11 cellular contexts compared by ENCODE assay signal in genomic region chr19:19562665-19563347, GRCh38. TPM values are rescaled to one million over a fixed set of nuclear protein-coding genes. Genes with fewer than 3 reads are reported as not detected.
DNase-seq lines count a peak whose midpoint lies in the region; ATAC-seq, FAIRE-seq and TF ChIP-seq lines count a peak whose summit lies in the region.
"Had no signal": no experiment of that assay in that cellular context is flagged by ENCODE, and none has a peak within 500 bp of the region (broad histone marks: within the 10 kb centered on the region; RNA-seq: fewer than 3 reads in every experiment).

No MANE protein-coding gene starts in this region.

- peak; percentile 37 for TF ChIP-seq RAD21 in HCT116 (IDR thresholded peaks at IDR 0.05; ENCODE audit: low read depth)

- no peak overlapping the region for H3K4me2 ChIP-seq in HCT116 (ENCODE audit: low read length)
- no peak overlapping the region for H3K4me2 ChIP-seq in mammary epithelial cell (ENCODE audit: insufficient read depth, low read depth, low read length)

- intact Hi-C loops in HCT116 (cut with micrococcal nuclease): no loop called here
- intact Hi-C loops in activated CD4-positive, alpha-beta T cell treated with anti-CD3 and anti-CD28 coated beads, Interleukin-2, amount 10 ng/mL, durations not matched to agents 24 days and 14 days (cut with micrococcal nuclease): no loop called here
- intact Hi-C loops in vagina (cut with DNase I): no loop called here
- intact Hi-C loops in mammary epithelial cell (cut with micrococcal nuclease): no loop called here

- ATAC-seq in HCT116: peak; percentile 43; the same call in 1 of the 2 replicates

- H3K27ac ChIP-seq in HCT116 (ENCODE audit: low read depth, low read length): no peak overlapping the region
- H3K27ac ChIP-seq in small intestine (ENCODE audit: low read depth in 1 of 2, low read length in 1 of 2): no peak overlapping the region
- H3K27ac ChIP-seq in vagina: no peak overlapping the region
- no peak overlapping the region for H3K27ac ChIP-seq in mammary epithelial cell (ENCODE audit: insufficient read depth, low read depth, low read length)
- H3K27ac ChIP-seq: prostate gland had no signal

- DNase-seq in HCT116 (ENCODE audit: low read depth, low spot score) (no peak), small intestine (peak; percentile 43), vagina (ENCODE audit: extremely low spot score in 2 of 2) (no peak), NCI-H1092 treated with DMSO at 0.1 percent for 48 hours (lab: John Stamatoyannopoulos, UW) (no peak), AG08395 (ENCODE audit: low spot score) (no peak), mammary epithelial cell (no peak)
- DNase-seq in activated CD4-positive, alpha-beta T cell treated with anti-CD3 and anti-CD28 coated beads, Interleukin-2, amount 10 ng/mL, durations not matched to agents 24 days and 14 days: peak; percentile 73
- DNase-seq in central memory CD4-positive, alpha-beta T cell: peak; percentile 39
- DNase-seq: caudate nucleus, NCI-H1930 had no signal

- CTCF ChIA-PET in HCT116 (lab: Charles Lee): no interaction called here
- CTCF ChIA-PET in mammary epithelial cell (lab: Charles Lee; ENCODE audit: low non-redundant PET): no interaction called here

- H3K27me3 Mint-ChIP-seq in activated CD4-positive, alpha-beta T cell treated with anti-CD3 and anti-CD28 coated beads, Interleukin-2, amount 10 ng/mL, durations not matched to agents 24 days and 14 days: no peaks in the 10 kb centered on the region

- no peaks in the 10 kb centered on the region for H3K79me2 ChIP-seq in HCT116 (ENCODE audit: insufficient read depth, low read length)
- H3K79me2 ChIP-seq in mammary epithelial cell (ENCODE audit: insufficient read depth, low read length): no peaks in the 10 kb centered on the region

- H3K9me2 ChIP-seq in HCT116 (ENCODE audit: insufficient read depth): no peaks in the 10 kb centered on the region

- RAD21 ChIA-PET in HCT116 (lab: Charles Lee; ENCODE audit: low non-redundant PET in 1 of 2, low total read pairs in 2 of 2, uncharacterized antibody in 2 of 2, unreplicated experiment in 2 of 2): no interaction called here

- dilution Hi-C loops in mammary epithelial cell (cut with HindIII; ENCODE audit: low sequenced_read_pairs): no loop called here

- H3K9me3 Mint-ChIP-seq in activated CD4-positive, alpha-beta T cell treated with anti-CD3 and anti-CD28 coated beads, Interleukin-2, amount 10 ng/mL, durations not matched to agents 24 days and 14 days: no peaks in the 10 kb centered on the region

- H3K4me1 ChIP-seq in HCT116 (ENCODE audit: control insufficient read depth in 1 of 2, insufficient read depth in 2 of 2, low read length in 2 of 2) (no peaks in the 10 kb centered on the region), small intestine (ENCODE audit: control insufficient read depth in 2 of 2, insufficient read depth in 1 of 2, low read depth in 1 of 2, low read length in 1 of 2) (no peaks in the 10 kb centered on the region), vagina (no peaks in the 10 kb centered on the region), mammary epithelial cell (ENCODE audit: insufficient read depth, low read length) (no peaks in the 10 kb centered on the region)
- H3K4me1 ChIP-seq: prostate gland had no signal

- no peaks in the 10 kb centered on the region for H4K20me1 ChIP-seq in HCT116 (ENCODE audit: insufficient read depth)
- no peaks in the 10 kb centered on the region for H4K20me1 ChIP-seq in mammary epithelial cell (ENCODE audit: insufficient read depth, low read length)

- peaks cover 54% of the 10 kb centered on the region for H3K36me3 Mint-ChIP-seq in activated CD4-positive, alpha-beta T cell treated with anti-CD3 and anti-CD28 coated beads, Interleukin-2, amount 10 ng/mL, durations not matched to agents 24 days and 14 days (ENCODE audit: low read depth)

- H3K36me3 ChIP-seq in HCT116 (ENCODE audit: control insufficient read depth in 1 of 2, insufficient read depth in 2 of 2, low read length in 2 of 2) (no peaks in the 10 kb centered on the region; a peak in 1 of 4 replicates), small intestine (ENCODE audit: control insufficient read depth in 2 of 2, insufficient read depth in 2 of 2, low read length in 2 of 2) (no peaks in the 10 kb centered on the region), vagina (no peaks in the 10 kb centered on the region), mammary epithelial cell (ENCODE audit: insufficient read depth, low read length) (no peaks in the 10 kb centered on the region)
- H3K36me3 ChIP-seq: prostate gland had no signal

- 61 to 70% (median 65%) methylated on average over 16 to 17 of the region's 17 CpGs for WGBS in small intestine, 3 donors
- WGBS in mammary epithelial cell (ENCODE audit: low coverage, missing lambda C conversion rate): 90% methylated on average over 5 of the region's 17 CpGs

- POLR2A ChIA-PET in HCT116 (lab: Charles Lee): no interaction called here

- no peak for FAIRE-seq in small intestine (lab: Jason Lieb, UNC)

- H3K4me3 Mint-ChIP-seq in activated CD4-positive, alpha-beta T cell treated with anti-CD3 and anti-CD28 coated beads, Interleukin-2, amount 10 ng/mL, durations not matched to agents 24 days and 14 days: no peak overlapping the region

- H3K9me3 ChIP-seq in HCT116 (ENCODE audit: control insufficient read depth in 1 of 2, insufficient read depth in 1 of 2, low read depth in 1 of 2, low read length in 2 of 2) (no peaks in the 10 kb centered on the region), small intestine (ENCODE audit: control insufficient read depth, low read depth) (no peaks in the 10 kb centered on the region), vagina (no peaks in the 10 kb centered on the region), mammary epithelial cell (replicated peaks; ENCODE audit: insufficient read depth, low read length) (no peaks in the 10 kb centered on the region)
- H3K9me3 ChIP-seq: prostate gland had no signal

- H2AFZ ChIP-seq in HCT116 (ENCODE audit: low read depth, low read length, poor library complexity, severe bottlenecking): no peak overlapping the region
- no peak overlapping the region for H2AFZ ChIP-seq in mammary epithelial cell (ENCODE audit: low read depth, low read length)

- H3K9ac ChIP-seq in HCT116 (ENCODE audit: low read length): no peak overlapping the region
- H3K9ac ChIP-seq in mammary epithelial cell (ENCODE audit: insufficient read depth, low read length): no peak overlapping the region

- TF ChIP-seq POLR2A in HCT116 (IDR thresholded peaks at IDR 0.05; ENCODE audit: borderline replicate concordance, extremely low read depth, insufficient read depth, insufficient read length) (no peak), vagina (IDR thresholded peaks at IDR 0.05) (no peak)

- H3K4me3 ChIP-seq in HCT116 (replicated peaks in 1 of 2; ENCODE audit: low read depth in 1 of 2, low read length in 2 of 2) (no peak overlapping the region), small intestine (ENCODE audit: low read depth in 1 of 2, low read length in 2 of 2) (no peak overlapping the region), vagina (no peak overlapping the region), mammary epithelial cell (replicated peaks in 1 of 3; ENCODE audit: insufficient read depth in 1 of 3, low read depth in 2 of 3, low read length in 3 of 3) (no peak overlapping the region)
- H3K4me3 ChIP-seq: prostate gland had no signal

- peaks cover 20% of the 10 kb centered on the region for H3K4me1 Mint-ChIP-seq in activated CD4-positive, alpha-beta T cell treated with anti-CD3 and anti-CD28 coated beads, Interleukin-2, amount 10 ng/mL, durations not matched to agents 24 days and 14 days

- BruUV-seq in HCT116 (replicated peaks; lab: Mats Ljungman, UMichigan) (no TSS peak), mammary epithelial cell (replicated peaks; lab: Mats Ljungman, UMichigan) (no TSS peak)

- in situ Hi-C loops in mammary epithelial cell (cut with MboI; ENCODE audit: low sequenced_read_pairs in 2 of 2): no loop called here

- H3K27ac Mint-ChIP-seq in activated CD4-positive, alpha-beta T cell treated with anti-CD3 and anti-CD28 coated beads, Interleukin-2, amount 10 ng/mL, durations not matched to agents 24 days and 14 days: no peak overlapping the region

- TF ChIP-seq CTCF in HCT116 (IDR thresholded peaks at IDR 0.05 in 2 of 3, conservative IDR thresholded peaks at IDR 0.05 in 1 of 3; ENCODE audit: borderline replicate concordance in 1 of 3, insufficient read depth in 1 of 3, low read depth in 2 of 3, low read length in 2 of 3) (0 out of 6 replicates have a peak, but pooled peaks of 1 of the 3 experiments have one; percentile 8), vagina (IDR thresholded peaks at IDR 0.05) (no peak), mammary epithelial cell (conservative IDR thresholded peaks at IDR 0.05 in 1 of 2, IDR thresholded peaks at IDR 0.05 in 1 of 2; ENCODE audit: extremely low read depth in 1 of 2, insufficient read depth in 1 of 2, low read depth in 1 of 2, low read length in 2 of 2) (peak in 1 of 2 donors; percentile 12)

- H3K27me3 ChIP-seq in HCT116 (ENCODE audit: insufficient read depth, low read length): no peaks in the 10 kb centered on the region
- no peaks in the 10 kb centered on the region for H3K27me3 ChIP-seq in small intestine (ENCODE audit: control insufficient read depth in 2 of 2, insufficient read depth in 2 of 2, low read length in 2 of 2)
- H3K27me3 ChIP-seq in vagina: no peaks in the 10 kb centered on the region
- H3K27me3 ChIP-seq in mammary epithelial cell (ENCODE audit: insufficient read depth, low read length): no peaks in the 10 kb centered on the region

RNA-seq across cellular contexts. Expression of gene CILP2, which starts 24.7 kb away (rescaled TPM):
- total RNA-seq in HCT116 (2021; ENCODE audit: unreplicated experiment) (13.1 TPM), vagina (0.98 TPM), mammary epithelial cell (1 to 10 TPM in 1 of 2 donors, under 1 TPM in 1; 0.67 to 1.1 TPM)
- 9.3 and 10.3 TPM in 2 replicates for polyA plus RNA-seq in HCT116 (2012)
- total RNA-seq in activated CD4-positive, alpha-beta T cell treated with anti-CD3 and anti-CD28 coated beads, Interleukin-2, amount 10 ng/mL, durations not matched to agents 24 days and 14 days: 0.14 TPM in 2 replicates
- polyA plus RNA-seq in small intestine (under 1 TPM in 1 of 3 donors, not detected in 2; 0.09 TPM), mammary epithelial cell (0.12 TPM)
- 0.36 TPM for polyA minus RNA-seq in mammary epithelial cell

RNA-seq across cellular contexts. Expression of gene YJEFN3, which starts 34.1 kb away (rescaled TPM):
- total RNA-seq in HCT116 (2021; ENCODE audit: unreplicated experiment) (25.3 TPM), vagina (2.5 TPM), mammary epithelial cell (1 to 10 TPM in 1 of 2 donors, under 1 TPM in 1; 0.17 to 4.1 TPM)
- 10.1 and 11.7 TPM in 2 replicates for polyA plus RNA-seq in HCT116 (2012)
- 11.4 and 14.6 TPM in 2 replicates for total RNA-seq in activated CD4-positive, alpha-beta T cell treated with anti-CD3 and anti-CD28 coated beads, Interleukin-2, amount 10 ng/mL, durations not matched to agents 24 days and 14 days
- polyA plus RNA-seq in small intestine (10 to 100 TPM; 11.2 to 44.1 (median 23.8) TPM), mammary epithelial cell (0.68 TPM)
- polyA minus RNA-seq in mammary epithelial cell: 0.16 TPM

RNA-seq across cellular contexts. Expression of gene NDUFA13, which starts 46.8 kb away (rescaled TPM):
- total RNA-seq in HCT116 (2021; ENCODE audit: unreplicated experiment) (339 TPM), vagina (47.9 TPM), mammary epithelial cell (100 to 1,000 TPM; 136 to 221 TPM)
- 415 and 570 TPM in 2 replicates for polyA plus RNA-seq in HCT116 (2012)
- total RNA-seq in activated CD4-positive, alpha-beta T cell treated with anti-CD3 and anti-CD28 coated beads, Interleukin-2, amount 10 ng/mL, durations not matched to agents 24 days and 14 days: 370 and 391 TPM in 2 replicates
- polyA plus RNA-seq in small intestine (100 to 1,000 TPM; 337 to 344 (median 341) TPM), mammary epithelial cell (444 TPM)
- 141 TPM for polyA minus RNA-seq in mammary epithelial cell

RNA-seq across cellular contexts. Expression of gene TSSK6, which starts 47.5 kb away (rescaled TPM):
- 4.1 TPM for total RNA-seq in HCT116 (2021; ENCODE audit: unreplicated experiment)
- 2.7 and 4.1 TPM in 2 replicates for polyA plus RNA-seq in HCT116 (2012)
- total RNA-seq in activated CD4-positive, alpha-beta T cell treated with anti-CD3 and anti-CD28 coated beads, Interleukin-2, amount 10 ng/mL, durations not matched to agents 24 days and 14 days: 3.3 and 4.4 TPM in 2 replicates
- polyA plus RNA-seq in small intestine: 1 to 10 TPM; 1.9 to 3.4 (median 2.0) TPM
- total RNA-seq in vagina: 0.98 TPM
- 1 to 10 TPM; 2.7 to 2.8 TPM for total RNA-seq in mammary epithelial cell
- 0.88 TPM for polyA plus RNA-seq in mammary epithelial cell
- polyA minus RNA-seq in mammary epithelial cell: not detected

RNA-seq across cellular contexts. Expression of gene PBX4, which starts 55.7 kb away (rescaled TPM):
- total RNA-seq in HCT116 (2021; ENCODE audit: unreplicated experiment): 11.6 TPM
- polyA plus RNA-seq in HCT116 (2012): 8.1 and 10.2 TPM in 2 replicates
- total RNA-seq in activated CD4-positive, alpha-beta T cell treated with anti-CD3 and anti-CD28 coated beads, Interleukin-2, amount 10 ng/mL, durations not matched to agents 24 days and 14 days: 19.2 and 20.5 TPM in 2 replicates
- polyA plus RNA-seq in small intestine: 1 to 10 TPM in 2 of 3 donors, under 1 TPM in 1; 0.89 to 2.5 (median 1.9) TPM
- total RNA-seq in vagina: 5.2 TPM
- total RNA-seq in mammary epithelial cell: 1 to 10 TPM; 1.2 to 5.2 TPM
- 2.2 TPM for polyA plus RNA-seq in mammary epithelial cell
- 2.3 TPM for polyA minus RNA-seq in mammary epithelial cell

Comparison
In these comparisons a context has a peak if more than half of its experiments do, and no peak if none do; other contexts are left out.
1. DNase-seq: peak in activated CD4-positive, alpha-beta T cell treated with anti-CD3 and anti-CD28 coated beads, Interleukin-2, amount 10 ng/mL, durations not matched to agents 24 days and 14 days (single experiment), central memory CD4-positive, alpha-beta T cell (single experiment) and small intestine (single experiment); none in HCT116 (single experiment), vagina (0 of 2), NCI-H1092 treated with DMSO at 0.1 percent for 48 hours (single experiment), AG08395 (single experiment) and mammary epithelial cell (single experiment).